5 cellular contexts compared by ENCODE assay signal in genomic region chr16:11591630-11592029, GRCh38. TPM values are rescaled to one million over a fixed set of nuclear protein-coding genes. Genes with fewer than 3 reads are reported as not detected.
DNase-seq lines count a peak whose midpoint lies in the region; ATAC-seq, FAIRE-seq and TF ChIP-seq lines count a peak whose summit lies in the region.
"Not testable (repeated sequence)": the region's sequence is repeated elsewhere in the genome, so short reads cannot be mapped to it uniquely, and the experiment has no call there.

No MANE protein-coding gene starts in this region.

- H3K56ac ChIP-seq in IMR-90 (ENCODE audit: extremely low read depth, insufficient read depth, low read length): not testable (repeated sequence)

- CTCF ChIA-PET in IMR-90 (lab: Yijun Ruan, JAX): not testable (repeated sequence)

- not testable (repeated sequence) for H3K9me1 ChIP-seq in IMR-90 (ENCODE audit: insufficient read depth, low read length)

- not testable (repeated sequence) for H4K91ac ChIP-seq in IMR-90 (ENCODE audit: insufficient read depth, low read depth, low read length)

- not testable (repeated sequence) for H4K20me1 ChIP-seq in IMR-90 (ENCODE audit: insufficient read depth, low read length)

- H3K9ac ChIP-seq in IMR-90 (ENCODE audit: low read depth, low read length); kidney (ENCODE audit: low read length in 2 of 2): not testable (repeated sequence)

- not testable (repeated sequence) for ATAC-seq in IMR-90 (ENCODE audit: low read depth)
- ATAC-seq in mucosa of descending colon: peak; percentile 31

- not testable (repeated sequence) for H4K5ac ChIP-seq in IMR-90 (ENCODE audit: low read depth, low read length)

- not testable (repeated sequence) for H2BK120ac ChIP-seq in IMR-90 (ENCODE audit: low read depth, low read length)

- H3K9me3 ChIP-seq in IMR-90 (ENCODE audit: control insufficient read depth, insufficient read depth, low read length); kidney (ENCODE audit: control insufficient read depth in 1 of 2, low read length in 2 of 2); mucosa of descending colon: not testable (repeated sequence)

- H3K4me2 ChIP-seq in IMR-90 (ENCODE audit: low read depth, low read length): not testable (repeated sequence)

- not testable (repeated sequence) for H3K4ac ChIP-seq in IMR-90 (ENCODE audit: low read depth, low read length)

- H3K4me1 ChIP-seq in IMR-90 (ENCODE audit: control insufficient read depth, insufficient read depth, low read length): peaks cover 16% of the 10 kb centered on the region
- H3K4me1 ChIP-seq in kidney (ENCODE audit: control insufficient read depth in 1 of 2, insufficient read depth in 1 of 2, low read depth in 1 of 2, low read length in 2 of 2); mucosa of descending colon (ENCODE audit: low read depth): not testable (repeated sequence)

- not testable (repeated sequence) for H3K4me3 ChIP-seq in IMR-90 (ENCODE audit: insufficient read depth, low read depth, low read length); fibroblast of villous mesenchyme (ENCODE audit: low read depth, low read length); kidney (ENCODE audit: low read length in 2 of 2); mucosa of descending colon

- H2AK9ac ChIP-seq in IMR-90 (replicated peaks; ENCODE audit: low read depth, low read length, poor library complexity): not testable (repeated sequence)

- not testable (repeated sequence) for H3K36me3 ChIP-seq in IMR-90 (ENCODE audit: control insufficient read depth, insufficient read depth, low read length); kidney (ENCODE audit: control insufficient read depth in 1 of 2, insufficient read depth in 2 of 2, low read length in 2 of 2); mucosa of descending colon (ENCODE audit: low read depth)

- not testable (repeated sequence) for H3K27me3 ChIP-seq in IMR-90 (ENCODE audit: control insufficient read depth, insufficient read depth, low read length)

- peaks cover 0 to 11% of the 10 kb centered on the region in 2 experiments; a peak in 1 of 4 replicates for H3K79me1 ChIP-seq in IMR-90 (ENCODE audit: low read depth in 1 of 2, low read length in 2 of 2)

- 0 out of 2 replicates have a peak overlapping the region, but pooled peaks have one; percentile 39 for H2AK5ac ChIP-seq in IMR-90 (ENCODE audit: low read depth, low read length)

- in situ Hi-C loops in IMR-90 (cut with MboI; ENCODE audit: low sequenced_read_pairs): loop anchor here (5.0 kb wide), 1 partner anchor 36 kb away; no protein-coding TSS in a partner anchor

- H2BK5ac ChIP-seq in IMR-90 (ENCODE audit: low read depth, low read length, poor library complexity, severe bottlenecking): not testable (repeated sequence)

- not testable (repeated sequence) for H2BK15ac ChIP-seq in IMR-90 (ENCODE audit: low read depth, low read length)

- intact Hi-C loops in IMR-90 (cut with micrococcal nuclease); kidney (cut with DNase I); mucosa of descending colon (cut with DNase I, micrococcal nuclease): not testable (repeated sequence)
- intact Hi-C loops in posterior vena cava (cut with DNase I): loop anchor here in 1 of 2 donors (1.0 to 5.0 kb wide), 2 partner anchors 11 to 711 kb away; no protein-coding TSS in a partner anchor

- not testable (repeated sequence) for TF ChIP-seq POLR2A in IMR-90 (IDR thresholded peaks at IDR 0.05; ENCODE audit: low read depth, low read length)

- POLR2A ChIA-PET in IMR-90 (lab: Charles Lee; ENCODE audit: unreplicated experiment): not testable (repeated sequence)

- DNase-seq in IMR-90: not testable (repeated sequence)
- DNase-seq in fibroblast of villous mesenchyme (ENCODE audit: low read depth) (peak; percentile 47), kidney (peak; percentile 22), mucosa of descending colon (peak in 2 of 3 donors; percentile 19 to 27), posterior vena cava (ENCODE audit: low spot score) (peak; percentile 25)

- H3K14ac ChIP-seq in IMR-90 (replicated peaks; ENCODE audit: low read depth, low read length): not testable (repeated sequence)

- WGBS in IMR-90 (ENCODE audit: extremely low coverage in 2 of 2, insufficient read length in 1 of 2), 2 experiments: 100% methylated on average over 1 of the region's 5 CpGs; no CpG with 5 or more reads in 1 of the 2 experiments

- not testable (repeated sequence) for H2AFZ ChIP-seq in IMR-90 (replicated peaks; ENCODE audit: low read length, poor library complexity)

- H3K27ac ChIP-seq in IMR-90 (ENCODE audit: insufficient read depth, low read length); kidney (ENCODE audit: low read depth in 2 of 2, low read length in 2 of 2): not testable (repeated sequence)

- H3K18ac ChIP-seq in IMR-90 (ENCODE audit: low read depth, low read length): not testable (repeated sequence)

- not testable (repeated sequence) for TF ChIP-seq RAD21 in IMR-90 (IDR thresholded peaks at IDR 0.05; ENCODE audit: low read length)

- H4K8ac ChIP-seq in IMR-90 (ENCODE audit: low read depth in 2 of 2, low read length in 2 of 2): not testable (repeated sequence)

- not testable (repeated sequence) for FAIRE-seq in kidney (lab: Jason Lieb, UNC)

- not testable (repeated sequence) for TF ChIP-seq CTCF in IMR-90 (conservative IDR thresholded peaks at IDR 0.05; ENCODE audit: low read depth, low read length); fibroblast of villous mesenchyme (IDR thresholded peaks at IDR 0.05; ENCODE audit: insufficient read depth, low read depth, low read length); kidney (IDR thresholded peaks at IDR 0.05; ENCODE audit: borderline replicate concordance, extremely low read depth, insufficient read depth); mucosa of descending colon (IDR thresholded peaks at IDR 0.05)

- not testable (repeated sequence) for H3K23ac ChIP-seq in IMR-90 (ENCODE audit: low read depth, low read length)

- not testable (repeated sequence) for H2BK20ac ChIP-seq in IMR-90 (ENCODE audit: low read depth, low read length)

- BruUV-seq in IMR-90 (replicated peaks; lab: Mats Ljungman, UMichigan): not testable (repeated sequence)

- dilution Hi-C loops in IMR-90 (cut with HindIII; ENCODE audit: low sequenced_read_pairs, unreplicated experiment): not testable (repeated sequence)

RNA-seq across cellular contexts. Expression of gene LITAF, which starts 4.9 kb away (rescaled TPM):
- total RNA-seq in IMR-90 (2012; rRNA removed) (96.9 and 113 TPM in 2 replicates), fibroblast of villous mesenchyme (45.7 and 96.7 TPM in 2 replicates), kidney (171 TPM), mucosa of descending colon (100 to 1,000 TPM; 140 to 308 (median 246) TPM), posterior vena cava (10 to 100 TPM; 70.0 to 76.4 TPM)
- polyA plus RNA-seq in IMR-90 (2012; rRNA removed) (203 and 206 TPM in 2 replicates), kidney (ENCODE audit: insufficient read depth, low read depth, low replicate concordance) (121 TPM)
- polyA plus RNA-seq in IMR-90 (2012; cell fraction: cytosol; rRNA removed): 126 and 616 TPM in 2 replicates
- polyA plus RNA-seq in IMR-90 (2012; cell fraction: nucleus; rRNA removed; ENCODE audit: low replicate concordance): 97.8 and 160 TPM in 2 replicates
